Comparison of ENCODE assay signal across 9 cellular contexts in the genomic region with DNA sequence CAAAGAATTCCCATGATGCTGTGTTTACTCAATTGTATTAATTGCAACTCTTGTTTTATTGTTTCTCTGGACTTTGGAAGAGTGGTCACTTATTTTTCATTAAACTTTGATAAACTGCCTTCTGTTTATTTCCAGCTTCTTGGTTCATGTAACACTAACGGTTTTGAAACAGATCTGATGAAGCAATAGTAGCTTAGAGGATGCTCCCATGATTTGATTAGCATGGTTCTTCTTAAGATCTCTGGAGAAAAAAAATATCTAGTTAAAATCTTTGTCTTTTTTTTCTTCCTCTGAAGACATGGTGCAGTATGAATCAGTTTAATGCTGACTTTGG.
DNase-seq lines count a peak whose midpoint lies in the region; ATAC-seq and TF ChIP-seq lines count a peak whose summit lies in the region.
"Had no signal": no experiment of that assay in that cellular context is flagged by ENCODE, and none has a peak within 500 bp of the region (broad histone marks: within the 10 kb centered on the region; RNA-seq: fewer than 3 reads in every experiment).

No MANE protein-coding gene starts in this region.

- H3K27me3 Mint-ChIP-seq in T-helper 1 cell treated with Interleukin-12 subunit alpha and Interleukin-12 subunit beta and Interleukin-4 antibody, amounts not matched to agents 30 μg/mL and 1 μg/mL, for 36 hours (ENCODE audit: low read depth), result no peaks in the 10 kb centered on the region
- H3K27me3 Mint-ChIP-seq in T-helper 17 cell (no peaks in the 10 kb centered on the region), immature natural killer cell (ENCODE audit: low read depth in 3 of 3) (peaks cover 5 to 19% (median 6%) of the 10 kb centered on the region in 3 donors)

- intact Hi-C loops in stomach (cut with DNase I; ENCODE audit: low total_unique reads), result no loop called here

- peaks cover 38% of the 10 kb centered on the region for H3K36me3 Mint-ChIP-seq in T-helper 1 cell treated with Interleukin-12 subunit alpha and Interleukin-12 subunit beta and Interleukin-4 antibody, amounts not matched to agents 30 μg/mL and 1 μg/mL, for 36 hours (ENCODE audit: low read depth)
- H3K36me3 Mint-ChIP-seq in T-helper 17 cell (ENCODE audit: low read depth) (no peaks in the 10 kb centered on the region), immature natural killer cell (peaks cover 0 to 18% (median 14%) of the 10 kb centered on the region in 3 donors)

- no peaks in the 10 kb centered on the region for H3K36me3 ChIP-seq in stomach

- peak overlapping the region; percentile 86 for H3K27ac Mint-ChIP-seq in T-helper 1 cell treated with Interleukin-12 subunit alpha and Interleukin-12 subunit beta and Interleukin-4 antibody, amounts not matched to agents 30 μg/mL and 1 μg/mL, for 36 hours
- H3K27ac Mint-ChIP-seq in T-helper 17 cell (peak overlapping the region; percentile 98), immature natural killer cell (peak overlapping the region; percentile 63 to 100 (median 94))

- 20 to 39% (median 29%) methylated on average over 1 of the region's 1 CpG for WGBS in stomach, 5 donors

- TF ChIP-seq EP300 in stomach (IDR thresholded peaks at IDR 0.05), result no peak

- H3K4me3 ChIP-seq in stomach, result no peak overlapping the region

- no peak for DNase-seq in T-helper 1 cell
- no peak for DNase-seq in T-helper 17 cell
- no peak for DNase-seq in immature natural killer cell
- no peak for DNase-seq in stomach
- no peak for DNase-seq in SHP77 treated with DMSO at 0.1 percent for 48 hours (lab: John Stamatoyannopoulos, UW)
- DNase-seq in NCI-H1105 (lab: John Stamatoyannopoulos, UW), result no peak
- DNase-seq: NCI-H1417 treated with DMSO at 0.1 percent for 48 hours had no signal

- H3K9me3 ChIP-seq in T-helper 17 cell (ENCODE audit: control insufficient read depth, low read length, poor library complexity, severe bottlenecking) (no peaks in the 10 kb centered on the region), stomach (no peaks in the 10 kb centered on the region)

- peaks cover 39% of the 10 kb centered on the region for H3K4me1 Mint-ChIP-seq in T-helper 1 cell treated with Interleukin-12 subunit alpha and Interleukin-12 subunit beta and Interleukin-4 antibody, amounts not matched to agents 30 μg/mL and 1 μg/mL, for 36 hours (ENCODE audit: low read depth)
- H3K4me1 Mint-ChIP-seq in T-helper 17 cell, result peaks cover 43% of the 10 kb centered on the region
- H3K4me1 Mint-ChIP-seq in immature natural killer cell, result peaks cover 93 to 98% of the 10 kb centered on the region in 2 donors

- H3K9me3 Mint-ChIP-seq in T-helper 1 cell treated with Interleukin-12 subunit alpha and Interleukin-12 subunit beta and Interleukin-4 antibody, amounts not matched to agents 30 μg/mL and 1 μg/mL, for 36 hours, result peaks cover 9% of the 10 kb centered on the region
- no peaks in the 10 kb centered on the region for H3K9me3 Mint-ChIP-seq in immature natural killer cell

- H3K27me3 ChIP-seq in stomach, result no peaks in the 10 kb centered on the region

- H3K4me1 ChIP-seq in stomach, result peaks cover 46 to 100% (median 76%) of the 10 kb centered on the region in 4 donors

- H3K27ac ChIP-seq in stomach, result peak overlapping the region in 4 of 5 donors; percentile 71 to 87 (median 82)

- ATAC-seq in T-helper 17 cell (no peak), GM21737 (IDR thresholded peaks at IDR 0.05; ENCODE audit: unreplicated experiment) (no peak)

- no peak for TF ChIP-seq POLR2A in stomach (IDR thresholded peaks at IDR 0.05)

- no peak overlapping the region for H3K4me3 Mint-ChIP-seq in T-helper 1 cell treated with Interleukin-12 subunit alpha and Interleukin-12 subunit beta and Interleukin-4 antibody, amounts not matched to agents 30 μg/mL and 1 μg/mL, for 36 hours
- H3K4me3 Mint-ChIP-seq in T-helper 17 cell, result peak overlapping the region; percentile 74
- H3K4me3 Mint-ChIP-seq in immature natural killer cell, result peak overlapping the region; percentile 75 to 83 (median 76)

- no peak for TF ChIP-seq CTCF in stomach (IDR thresholded peaks at IDR 0.05)
